In the genomic region with DNA sequence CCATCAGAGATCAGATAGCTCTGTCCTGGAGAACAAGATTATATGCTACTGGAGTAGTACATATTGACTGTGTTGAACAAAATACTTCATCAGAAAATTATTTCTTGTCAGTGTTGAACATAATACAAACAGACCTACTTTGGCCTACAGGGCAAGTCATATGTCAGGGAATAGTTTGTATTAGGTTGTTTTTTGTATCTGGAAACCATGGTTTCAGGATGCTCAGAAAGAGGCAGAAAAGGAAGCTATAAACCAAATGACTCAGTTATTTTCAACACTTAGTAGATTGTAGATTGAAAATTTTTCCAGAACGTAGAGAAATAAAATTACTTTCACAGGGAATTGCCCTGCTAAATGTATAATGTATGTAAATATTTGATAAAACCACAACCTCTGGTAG, we compare ENCODE assay signal across 16 cellular contexts.
"Had no signal": no experiment of that assay in that cellular context is flagged by ENCODE, and none has a peak within 500 bp of the region (broad histone marks: within the 10 kb centered on the region; RNA-seq: fewer than 3 reads in every experiment).

No MANE protein-coding gene starts in this region.

- ATAC-seq: effector memory CD8-positive, alpha-beta T cell; left lobe of liver; natural killer cell had no signal

- H3K27ac ChIP-seq: brain microvascular endothelial cell, hepatocyte, neutrophil had no signal

- H3K4me3 ChIP-seq: hepatocyte had no signal

- DNase-seq: activated CD4-positive, alpha-beta T cell treated with anti-CD3 and anti-CD28 coated beads, Interleukin-2, amount 10 ng/mL, durations not matched to agents 7 days and 5 days; activated CD4-positive, CD25-positive, alpha-beta regulatory T cell; activated CD8-positive, alpha-beta memory T cell treated with anti-CD3 and anti-CD28 coated beads for 24 hours; activated naive CD8-positive, alpha-beta T cell treated with anti-CD3 and anti-CD28 coated beads for 36 hours; brain microvascular endothelial cell; effector memory CD8-positive, alpha-beta T cell; natural killer cell; posterior cingulate gyrus; stimulated activated CD4-positive, alpha-beta T cell treated with anti-CD3 and anti-CD28 coated beads, Interleukin-15, amount 100 ng/mL, for 24 hours; stimulated activated CD4-positive, alpha-beta T cell treated with anti-CD3 and anti-CD28 coated beads, Interleukin-4, amount 100 ng/mL, for 1 hour; stimulated activated naive CD4-positive, alpha-beta T cell treated with Interleukin-2 at 50 U/mL for 16 hours; SW 1271; trophoblast cell had no signal

- H3K9me3 ChIP-seq: neutrophil had no signal

- H3K36me3 ChIP-seq: brain microvascular endothelial cell, neutrophil had no signal

- H3K27me3 ChIP-seq: brain microvascular endothelial cell, hepatocyte, neutrophil had no signal
